In genomic region chr16:1050466-1050865, GRCh38 we compare ENCODE assay signal across 31 cellular contexts. TPM values are rescaled to one million over a fixed set of nuclear protein-coding genes. Genes with fewer than 3 reads are reported as not detected.
"Had no signal": no experiment of that assay in that cellular context is flagged by ENCODE, and none has a peak within 500 bp of the region (broad histone marks: within the 10 kb centered on the region; RNA-seq: fewer than 3 reads in every experiment).

No MANE protein-coding gene starts in this region.

- H3K36me3 Mint-ChIP-seq: activated naive CD8-positive, alpha-beta T cell had no signal

- H3K4me1 ChIP-seq: colonic mucosa had no signal

- H3K9me3 ChIP-seq: colonic mucosa, esophagus squamous epithelium, heart left ventricle had no signal

- H3K27ac ChIP-seq: brain microvascular endothelial cell, colonic mucosa, epithelial cell of prostate, esophagus squamous epithelium, heart left ventricle had no signal

- H3K27ac Mint-ChIP-seq: activated CD4-positive, alpha-beta memory T cell treated with anti-CD3 and anti-CD28 coated beads, Interleukin-2, amount 10 ng/mL, durations not matched to agents 7 days and 5 days; activated CD4-positive, alpha-beta T cell treated with anti-CD3 and anti-CD28 coated beads, Interleukin-2, amount 10 ng/mL, durations not matched to agents 7 days and 5 days; activated naive CD8-positive, alpha-beta T cell; activated T-cell treated with anti-CD3 and anti-CD28 coated beads, Interleukin-2, amount 50 U/mL, for 24 hours; activated T-cell treated with anti-CD3 and anti-CD28 coated beads, Interleukin-2, amount 50 U/mL, for 72 hours; T-helper 17 cell had no signal

- H3K36me3 ChIP-seq: brain microvascular endothelial cell, colonic mucosa, esophagus squamous epithelium, heart left ventricle had no signal

- DNase-seq: activated CD4-positive, alpha-beta memory T cell treated with anti-CD3 and anti-CD28 coated beads, Interleukin-2, amount 10 ng/mL, durations not matched to agents 7 days and 5 days; activated CD4-positive, alpha-beta T cell treated with anti-CD3 and anti-CD28 coated beads for 1 hour; activated CD4-positive, alpha-beta T cell treated with anti-CD3 and anti-CD28 coated beads for 4 hours; activated CD4-positive, alpha-beta T cell treated with anti-CD3 and anti-CD28 coated beads, Interleukin-2, amount 10 ng/mL, durations not matched to agents 7 days and 5 days; activated CD4-positive, alpha-beta T cell treated with anti-CD3 and anti-CD28 coated beads, Interleukin-2, amount 50 U/mL, for 4 hours; activated CD8-positive, alpha-beta memory T cell treated with anti-CD3 and anti-CD28 coated beads, Interleukin-2, amount 50 U/mL, for 48 hours; activated gamma-delta T cell; activated naive CD4-positive, alpha-beta T cell; activated naive CD4-positive, alpha-beta T cell treated with anti-CD3 and anti-CD28 coated beads, Interleukin-2, amount 50 U/mL, for 16 hours; activated T-cell treated with anti-CD3 and anti-CD28 coated beads for 4 hours; activated T-cell treated with anti-CD3 and anti-CD28 coated beads, Interleukin-2, amount 50 U/mL, for 24 hours; activated T-cell treated with anti-CD3 and anti-CD28 coated beads, Interleukin-2, amount 50 U/mL, for 72 hours; amniotic stem cell; anterior cingulate cortex; brain microvascular endothelial cell; colonic mucosa; effector CD8-positive, alpha-beta T cell; esophagus squamous epithelium; heart left ventricle; T-helper 1 cell; T-helper 17 cell had no signal

- H3K4me3 ChIP-seq: colonic mucosa, esophagus squamous epithelium, heart left ventricle had no signal

- ATAC-seq: activated T-cell treated with anti-CD3 and anti-CD28 coated beads, Interleukin-2, amount 50 U/mL, for 72 hours; heart left ventricle; T-helper 17 cell had no signal

- H3K27me3 Mint-ChIP-seq: activated CD4-positive, alpha-beta memory T cell treated with anti-CD3 and anti-CD28 coated beads, Interleukin-2, amount 10 ng/mL, durations not matched to agents 7 days and 5 days; activated CD4-positive, alpha-beta T cell treated with anti-CD3 and anti-CD28 coated beads, Interleukin-2, amount 10 ng/mL, durations not matched to agents 7 days and 5 days; activated naive CD8-positive, alpha-beta T cell; T-helper 17 cell had no signal

- H3K9me3 Mint-ChIP-seq: activated CD4-positive, alpha-beta memory T cell treated with anti-CD3 and anti-CD28 coated beads, Interleukin-2, amount 10 ng/mL, durations not matched to agents 7 days and 5 days; activated CD4-positive, alpha-beta T cell treated with anti-CD3 and anti-CD28 coated beads, Interleukin-2, amount 10 ng/mL, durations not matched to agents 7 days and 5 days; activated T-cell treated with anti-CD3 and anti-CD28 coated beads, Interleukin-2, amount 50 U/mL, for 24 hours; activated T-cell treated with anti-CD3 and anti-CD28 coated beads, Interleukin-2, amount 50 U/mL, for 72 hours had no signal

- H3K4me1 Mint-ChIP-seq: activated CD4-positive, alpha-beta memory T cell treated with anti-CD3 and anti-CD28 coated beads, Interleukin-2, amount 10 ng/mL, durations not matched to agents 7 days and 5 days; activated CD4-positive, alpha-beta T cell treated with anti-CD3 and anti-CD28 coated beads, Interleukin-2, amount 10 ng/mL, durations not matched to agents 7 days and 5 days had no signal

- H3K4me3 Mint-ChIP-seq: activated CD4-positive, alpha-beta memory T cell treated with anti-CD3 and anti-CD28 coated beads, Interleukin-2, amount 10 ng/mL, durations not matched to agents 7 days and 5 days; activated CD4-positive, alpha-beta T cell treated with anti-CD3 and anti-CD28 coated beads, Interleukin-2, amount 10 ng/mL, durations not matched to agents 7 days and 5 days; activated naive CD8-positive, alpha-beta T cell; activated T-cell treated with anti-CD3 and anti-CD28 coated beads, Interleukin-2, amount 50 U/mL, for 24 hours; activated T-cell treated with anti-CD3 and anti-CD28 coated beads, Interleukin-2, amount 50 U/mL, for 72 hours; T-helper 17 cell had no signal

RNA-seq across cellular contexts. Expression of gene SSTR5, which starts 22.1 kb away (rescaled TPM):
- total RNA-seq: activated CD4-positive, alpha-beta memory T cell treated with anti-CD3 and anti-CD28 coated beads, Interleukin-2, amount 10 ng/mL, durations not matched to agents 7 days and 5 days; activated CD4-positive, alpha-beta T cell treated with anti-CD3 and anti-CD28 coated beads, Interleukin-2, amount 10 ng/mL, durations not matched to agents 7 days and 5 days; activated T-cell treated with anti-CD3 and anti-CD28 coated beads, Interleukin-2, amount 50 U/mL, for 72 hours; astrocyte; bronchial epithelial cell; esophagus squamous epithelium; fibroblast of lung; fibroblast of villous mesenchyme; frontal cortex; T-helper 17 cell had no signal

RNA-seq across cellular contexts. Expression of gene C1QTNF8, which starts 45.6 kb away (rescaled TPM):
- total RNA-seq: activated CD4-positive, alpha-beta memory T cell treated with anti-CD3 and anti-CD28 coated beads, Interleukin-2, amount 10 ng/mL, durations not matched to agents 7 days and 5 days; activated CD4-positive, alpha-beta T cell treated with anti-CD3 and anti-CD28 coated beads, Interleukin-2, amount 10 ng/mL, durations not matched to agents 7 days and 5 days; activated T-cell treated with anti-CD3 and anti-CD28 coated beads, Interleukin-2, amount 50 U/mL, for 72 hours; astrocyte; bronchial epithelial cell; cardiac septum; colonic mucosa; dermis microvascular lymphatic vessel endothelial cell; endothelial cell of umbilical vein; esophagus squamous epithelium; fibroblast of lung; fibroblast of villous mesenchyme; frontal cortex; heart left ventricle; T-helper 17 cell had no signal
